In genomic region chr1:6414881-6415280, GRCh38 we compare ENCODE assay signal across 15 cellular contexts. TPM values are rescaled to one million over a fixed set of nuclear protein-coding genes. Genes with fewer than 3 reads are reported as not detected.
DNase-seq lines count a peak whose midpoint lies in the region; ATAC-seq, FAIRE-seq and TF ChIP-seq lines count a peak whose summit lies in the region.
"Had no signal": no experiment of that assay in that cellular context is flagged by ENCODE, and none has a peak within 500 bp of the region (broad histone marks: within the 10 kb centered on the region; RNA-seq: fewer than 3 reads in every experiment).

No MANE protein-coding gene starts in this region.

- peak overlapping the region; percentile 16 for H2BK120ac ChIP-seq in H9 (ENCODE audit: low read depth, low read length, poor library complexity, severe bottlenecking)

- TF ChIP-seq CTCF in H9 (conservative IDR thresholded peaks at IDR 0.05), result no peak
- TF ChIP-seq CTCF in astrocyte (IDR thresholded peaks at IDR 0.05; ENCODE audit: insufficient read depth, low read depth, low read length), result no peak
- TF ChIP-seq CTCF in mucosa of descending colon (IDR thresholded peaks at IDR 0.05), result no peak
- no peak for TF ChIP-seq CTCF in heart right ventricle (IDR thresholded peaks at IDR 0.05)

- no peak overlapping the region for H2AK5ac ChIP-seq in H9 (ENCODE audit: insufficient read length, low read length)

- H3K27me3 Mint-ChIP-seq in H9 (ENCODE audit: low read depth), result peaks cover 96% of the 10 kb centered on the region
- peaks cover 36% of the 10 kb centered on the region for H3K27me3 Mint-ChIP-seq in astrocyte (ENCODE audit: low read depth, unreplicated experiment)

- no peak overlapping the region for H4K8ac ChIP-seq in H9 (replicated peaks; ENCODE audit: insufficient read length, low read depth, low read length)

- H4K20me1 ChIP-seq in H9 (ENCODE audit: control insufficient read depth, insufficient read depth, insufficient read length) (no peaks in the 10 kb centered on the region), astrocyte (ENCODE audit: insufficient read depth, low read length) (no peaks in the 10 kb centered on the region)

- H2BK12ac ChIP-seq in H9 (ENCODE audit: insufficient read length, low read depth, low read length), result no peak overlapping the region

- H3K4me3 ChIP-seq in astrocyte (ENCODE audit: insufficient read depth, low read depth, low read length), result no peak overlapping the region
- H3K4me3 ChIP-seq in mucosa of descending colon, result no peak overlapping the region
- H3K4me3 ChIP-seq in heart right ventricle, result no peak overlapping the region
- H3K4me3 ChIP-seq: stomach had no signal

- H3K9me3 ChIP-seq in H9 (ENCODE audit: control insufficient read depth, low read depth, low read length) (no peaks in the 10 kb centered on the region), astrocyte (ENCODE audit: insufficient read depth, low read depth, low read length) (no peaks in the 10 kb centered on the region), mucosa of descending colon (no peaks in the 10 kb centered on the region), heart right ventricle (no peaks in the 10 kb centered on the region)
- H3K9me3 ChIP-seq: BE2C, stomach had no signal

- no peak overlapping the region for H3K4me3 Mint-ChIP-seq in H9
- no peak overlapping the region for H3K4me3 Mint-ChIP-seq in astrocyte (ENCODE audit: unreplicated experiment)

- DNase-seq in H9 (no peak), astrocyte (ENCODE audit: low read depth) (no peak), mucosa of descending colon (peak in 1 of 3 donors; percentile 41), heart right ventricle (no peak), mesenteric fat pad (ENCODE audit: low spot score) (no peak)
- DNase-seq in activated CD4-positive, CD25-positive, alpha-beta regulatory T cell treated with anti-CD3 and anti-CD28 coated beads, Interleukin-2, amount 50 U/mL, for 72 hours, result no peak
- DNase-seq: activated CD8-positive, alpha-beta memory T cell treated with anti-CD3 and anti-CD28 coated beads, Interleukin-2, amount 50 U/mL, for 4 hours; NCI-H2107; NK-92 treated with Interleukin-12 subunit alpha and Interleukin-12 subunit beta, amount 100 ng/mL, for 24 hours; stomach had no signal

- H2BK20ac ChIP-seq in H9 (ENCODE audit: low read depth, low read length, poor library complexity, severe bottlenecking), result no peak overlapping the region

- FAIRE-seq in astrocyte (lab: Jason Lieb, UNC), result no peak
- FAIRE-seq: colon, islet of Langerhans had no signal

- peak overlapping the region in 2 of 3 experiments; percentile 38 to 98; a peak in 3 of 7 replicates for H3K27ac Mint-ChIP-seq in H9
- peak overlapping the region; percentile 79 for H3K27ac Mint-ChIP-seq in astrocyte (ENCODE audit: unreplicated experiment)

- H3K27ac ChIP-seq in H9 (ENCODE audit: insufficient read length, low read depth, low read length) (no peak overlapping the region), astrocyte (ENCODE audit: low read depth, low read length) (no peak overlapping the region), heart right ventricle (no peak overlapping the region)
- H3K27ac ChIP-seq: stomach, WERI-Rb-1 had no signal

- H3K9me3 Mint-ChIP-seq in H9, result no peaks in the 10 kb centered on the region; a peak in 2 of 5 replicates
- peaks cover 4% of the 10 kb centered on the region for H3K9me3 Mint-ChIP-seq in astrocyte (ENCODE audit: unreplicated experiment)

- no peaks in the 10 kb centered on the region for H3K79me1 ChIP-seq in H9 (ENCODE audit: insufficient read depth, low read depth, low read length, poor library complexity, severe bottlenecking)

- H3K9ac ChIP-seq in H9 (ENCODE audit: extremely low read depth, insufficient read length, low read length) (no peak overlapping the region), astrocyte (ENCODE audit: low read length) (peak overlapping the region; percentile 22)

- no CpG with 5 or more reads among the region's 8 CpGs for WGBS in H9 (ENCODE audit: extremely low coverage, insufficient read length, low lambda C conversion rate)
- WGBS in heart right ventricle, 2 donors, result 71 to 75% methylated on average over 8 of the region's 8 CpGs

- H3K27me3 ChIP-seq in H9 (ENCODE audit: insufficient read depth, low read length) (peaks cover 38% of the 10 kb centered on the region), astrocyte (ENCODE audit: insufficient read depth, low read length) (peaks cover 45% of the 10 kb centered on the region), heart right ventricle (peaks cover 35 to 94% (median 81%) of the 10 kb centered on the region in 7 donors)

- no peak overlapping the region for H2BK15ac ChIP-seq in H9 (ENCODE audit: low read depth, low read length)

- H3K36me3 Mint-ChIP-seq in H9 (ENCODE audit: insufficient read depth in 1 of 3, low read depth in 3 of 3) (no peaks in the 10 kb centered on the region), astrocyte (ENCODE audit: low read depth, unreplicated experiment) (peaks cover 5% of the 10 kb centered on the region)

- H3K79me2 ChIP-seq in H9 (ENCODE audit: insufficient read depth, low read length) (no peaks in the 10 kb centered on the region), astrocyte (ENCODE audit: insufficient read depth, low read length) (no peaks in the 10 kb centered on the region)

- H2AFZ ChIP-seq in H9 (ENCODE audit: low read length) (no peak overlapping the region), astrocyte (ENCODE audit: low read depth, low read length) (peak overlapping the region; percentile 65)

- peaks cover under 1% of the 10 kb centered on the region for H3K23me2 ChIP-seq in H9 (ENCODE audit: insufficient read length, low read depth, low read length, poor library complexity, severe bottlenecking)

- H3K36me3 ChIP-seq in astrocyte (ENCODE audit: insufficient read depth, low read length), result no peaks in the 10 kb centered on the region
- no peaks in the 10 kb centered on the region for H3K36me3 ChIP-seq in mucosa of descending colon (ENCODE audit: low read depth)
- no peaks in the 10 kb centered on the region for H3K36me3 ChIP-seq in heart right ventricle
- H3K36me3 ChIP-seq: BE2C, stomach, WERI-Rb-1 had no signal

- H3K4ac ChIP-seq in H9 (ENCODE audit: low read depth, low read length), result no peak overlapping the region

- no peak overlapping the region for H4K91ac ChIP-seq in H9 (ENCODE audit: insufficient read length, low read depth, low read length)

- H2BK5ac ChIP-seq in H9 (ENCODE audit: insufficient read length, low read length), result no peak overlapping the region

- H3K56ac ChIP-seq in H9 (ENCODE audit: insufficient read length, low read depth, low read length), result no peak overlapping the region

- H3K4me1 Mint-ChIP-seq in H9, result peaks cover 18 to 22% of the 10 kb centered on the region in 2 experiments
- peaks cover 3% of the 10 kb centered on the region for H3K4me1 Mint-ChIP-seq in astrocyte (ENCODE audit: low read depth, unreplicated experiment)

- H3K4me2 ChIP-seq in H9 (ENCODE audit: insufficient read depth, insufficient read length, low read length) (peak overlapping the region; percentile 25), astrocyte (ENCODE audit: low read length) (peak overlapping the region; percentile 76)

- H3K23ac ChIP-seq in H9 (ENCODE audit: insufficient read length, low read depth, low read length), result no peak overlapping the region

- no peak overlapping the region for H3T11ph ChIP-seq in H9 (ENCODE audit: low read length)

- H3K4me1 ChIP-seq in H9 (ENCODE audit: insufficient read depth, low read length), result peaks cover 3% of the 10 kb centered on the region; the same call in 1 of the 2 replicates
- H3K4me1 ChIP-seq in astrocyte (ENCODE audit: insufficient read depth, low read length), result peaks cover 13% of the 10 kb centered on the region
- H3K4me1 ChIP-seq in mucosa of descending colon (ENCODE audit: low read depth), result peaks cover 40% of the 10 kb centered on the region
- peaks cover 6 to 17% (median 12%) of the 10 kb centered on the region in 9 donors for H3K4me1 ChIP-seq in heart right ventricle
- H3K4me1 ChIP-seq: BE2C had no signal

- H4K5ac ChIP-seq in H9 (ENCODE audit: insufficient read length, low read depth, low read length), result no peak overlapping the region

- H3K18ac ChIP-seq in H9 (ENCODE audit: insufficient read length, low read depth, low read length), result peak overlapping the region; percentile 96

- ATAC-seq in mucosa of descending colon, result peak; percentile 18
- no peak for ATAC-seq in heart right ventricle

- intact Hi-C loops in mucosa of descending colon (cut with DNase I, micrococcal nuclease) (no loop called here), heart right ventricle (cut with DNase I) (loop anchor here in 2 of 10 donors (5.0 kb wide), 2 partner anchors 163 to 168 kb away; no protein-coding TSS in a partner anchor)

- H3K14ac ChIP-seq in H9 (ENCODE audit: insufficient read depth, low read length), result peak overlapping the region; percentile 91

RNA-seq across cellular contexts. Expression of gene HES2, which starts 4.8 kb away (rescaled TPM):
- total RNA-seq in H9 (2021) (0.81 and 1.2 TPM in 2 replicates), astrocyte (0.94 and 3.0 TPM in 2 replicates), mucosa of descending colon (10 to 100 TPM in 2 of 3 donors, 1 to 10 TPM in 1; 8.6 to 23.0 (median 22.4) TPM), heart right ventricle (under 1 TPM in 1 of 10 donors, not detected in 9; 0.25 TPM), mesenteric fat pad (0.19 TPM)
- polyA plus RNA-seq in heart right ventricle, result under 1 TPM in 1 of 2 donors, not detected in 1; 0.22 TPM
- total RNA-seq: LHCN-M2 had no signal

RNA-seq across cellular contexts. Expression of gene ESPN, which starts 9.7 kb away (rescaled TPM):
- total RNA-seq in H9 (2021), result 53.1 and 59.3 TPM in 2 replicates
- 0.66 and 0.96 TPM in 2 replicates for total RNA-seq in astrocyte
- 100 to 1,000 TPM in 2 of 3 donors, 10 to 100 TPM in 1; 65.7 to 137 (median 124) TPM for total RNA-seq in mucosa of descending colon
- total RNA-seq in heart right ventricle, result under 1 TPM in 5 of 10 donors, not detected in 5; 0.17 to 0.51 (median 0.29) TPM
- polyA plus RNA-seq in heart right ventricle, result under 1 TPM; 0.12 to 0.22 TPM
- total RNA-seq in mesenteric fat pad, result 0.80 TPM
- total RNA-seq: LHCN-M2 had no signal

RNA-seq across cellular contexts. Expression of gene ACOT7, which starts 21.3 kb away (rescaled TPM):
- total RNA-seq in H9 (2021) (85.2 and 87.4 TPM in 2 replicates), astrocyte (75.6 and 91.1 TPM in 2 replicates), mucosa of descending colon (10 to 100 TPM; 37.9 to 60.1 (median 42.7) TPM), heart right ventricle (10 to 100 TPM in 3 of 10 donors, 1 to 10 TPM in 7; 5.1 to 26.9 (median 8.6) TPM), mesenteric fat pad (9.6 TPM)
- 10 to 100 TPM in 1 of 2 donors, 1 to 10 TPM in 1; 4.0 to 40.4 TPM for polyA plus RNA-seq in heart right ventricle

RNA-seq across cellular contexts. Expression of gene TNFRSF25, which starts 51.1 kb away (rescaled TPM):
- 18.3 and 19.4 TPM in 2 replicates for total RNA-seq in H9 (2021)
- total RNA-seq in astrocyte, result 16.5 and 18.8 TPM in 2 replicates
- 10 to 100 TPM; 18.3 to 45.1 (median 35.3) TPM for total RNA-seq in mucosa of descending colon
- 10 to 100 TPM in 2 of 10 donors, 1 to 10 TPM in 8; 4.0 to 12.0 (median 7.3) TPM for total RNA-seq in heart right ventricle
- 10 to 100 TPM in 1 of 2 donors, 1 to 10 TPM in 1; 6.6 to 43.1 TPM for polyA plus RNA-seq in heart right ventricle
- total RNA-seq in mesenteric fat pad, result 6.0 TPM

Comparison
In these comparisons a context has a peak if more than half of its experiments do, and no peak if none do; other contexts are left out.
1. RNA of gene ESPN, which starts 9.7 kb away (total RNA-seq): 65.7 to 137 TPM in mucosa of descending colon and 53.1 to 59.3 TPM in H9; 0.80 TPM in mesenteric fat pad (single experiment), 0.66 to 0.96 TPM in astrocyte and 0.17 to 0.51 TPM in heart right ventricle; every median in the first group is over 10 times any median in the second.